In genomic region chr2:169464508-169465386, GRCh38 we compare ENCODE assay signal across 13 cellular contexts. TPM values are rescaled to one million over a fixed set of nuclear protein-coding genes. Genes with fewer than 3 reads are reported as not detected.
A peak's percentile ranks its signal among the peaks of the same experiment; 100 is the strongest.
DNase-seq lines count a peak whose midpoint lies in the region; ATAC-seq, FAIRE-seq and TF ChIP-seq lines count a peak whose summit lies in the region.
"Had no signal": no experiment of that assay in that cellular context is flagged by ENCODE, and none has a peak within 500 bp of the region (broad histone marks: within the 10 kb centered on the region; RNA-seq: fewer than 3 reads in every experiment).

No MANE protein-coding gene starts in this region.

- no peak for TF ChIP-seq EP300 in K562 (IDR thresholded peaks at IDR 0.05; ENCODE audit: low read length)

- H3K9me3 Mint-ChIP-seq in activated naive CD4-positive, alpha-beta T cell treated with anti-CD3 and anti-CD28 coated beads, Interleukin-2, amount 50 U/mL, for 72 hours: no peaks in the 10 kb centered on the region
- H3K9me3 Mint-ChIP-seq in activated naive CD4-positive, alpha-beta T cell treated with anti-CD3 and anti-CD28 coated beads for 36 hours: no peaks in the 10 kb centered on the region
- no peaks in the 10 kb centered on the region for H3K9me3 Mint-ChIP-seq in stimulated activated naive CD8-positive, alpha-beta T cell treated with anti-CD3 and anti-CD28 coated beads, Interleukin-15, amount 100 ng/mL, for 72 hours
- H3K9me3 Mint-ChIP-seq: activated T-helper 2 cell treated with anti-CD3 and anti-CD28 coated beads, Interferon-gamma antibody, Interleukin-2, Interleukin-4, amounts not matched to agents 10 μg/mL and 5 μg/mL and 100 μg/mL, durations not matched to agents 14 hours and 24 hours and 36 hours; nephron had no signal

- H3K36me3 Mint-ChIP-seq in activated naive CD4-positive, alpha-beta T cell treated with anti-CD3 and anti-CD28 coated beads, Interleukin-2, amount 50 U/mL, for 72 hours: no peaks in the 10 kb centered on the region
- no peaks in the 10 kb centered on the region for H3K36me3 Mint-ChIP-seq in activated naive CD4-positive, alpha-beta T cell treated with anti-CD3 and anti-CD28 coated beads for 36 hours (ENCODE audit: low read depth)

- no peak for DNase-seq in activated naive CD4-positive, alpha-beta T cell treated with anti-CD3 and anti-CD28 coated beads, Interleukin-2, amount 50 U/mL, for 72 hours (ENCODE audit: low spot score in 2 of 2)
- no peak for DNase-seq in activated naive CD4-positive, alpha-beta T cell treated with anti-CD3 and anti-CD28 coated beads for 36 hours
- DNase-seq in NCI-H69 (lab: John Stamatoyannopoulos, UW) (peak; percentile 44), K562 (ENCODE audit: extremely low read depth in 1 of 4, low spot score in 3 of 4) (peak in 1 of 4 experiments; percentile 11), amygdala (lab: John Stamatoyannopoulos, UW) (no peak), right atrium auricular region (ENCODE audit: low spot score) (no peak)
- no peak for DNase-seq in stimulated activated naive CD8-positive, alpha-beta T cell treated with anti-CD3 and anti-CD28 coated beads, Interleukin-15, amount 100 ng/mL, for 72 hours
- DNase-seq: stimulated activated CD8-positive, alpha-beta memory T cell treated with anti-CD3 and anti-CD28 coated beads, Interleukin-4, amount 100 ng/mL, for 48 hours had no signal

- intact Hi-C loops in activated naive CD4-positive, alpha-beta T cell treated with anti-CD3 and anti-CD28 coated beads for 36 hours (cut with micrococcal nuclease): loop anchor here (5.0 kb wide), 1 partner anchor 492 kb away; no protein-coding TSS in a partner anchor
- intact Hi-C loops in K562 (cut with micrococcal nuclease): no loop called here

- H2AFZ ChIP-seq in K562 (ENCODE audit: low read depth, low read length): peak overlapping the region; percentile 69

- in situ Hi-C loops in K562 (cut with MboI): no loop called here

- H3K4me1 ChIP-seq in K562 (replicated peaks in 1 of 2; ENCODE audit: control insufficient read depth in 2 of 2, insufficient read depth in 2 of 2, low read length in 2 of 2): peaks cover 0 to 3% of the 10 kb centered on the region in 2 experiments; a peak in 1 of 5 replicates
- no peaks in the 10 kb centered on the region for H3K4me1 ChIP-seq in right atrium auricular region

- H3K27me3 ChIP-seq in K562 (ENCODE audit: control insufficient read depth in 2 of 2, insufficient read depth in 2 of 2, low read length in 2 of 2) (no peaks in the 10 kb centered on the region), right atrium auricular region (no peaks in the 10 kb centered on the region)

- H3K4me3 ChIP-seq in K562: no peak overlapping the region
- H3K4me3 ChIP-seq in right atrium auricular region: no peak overlapping the region

- CTCF ChIA-PET in activated naive CD4-positive, alpha-beta T cell treated with anti-CD3 and anti-CD28 coated beads for 36 hours (lab: Charles Lee): no interaction called here
- CTCF ChIA-PET in K562 (lab: Yijun Ruan, JAX; ENCODE audit: low intra/inter-chr PET ratio): no interaction called here

- POLR2A ChIA-PET in K562 (lab: Yijun Ruan, JAX): interaction anchor here (0.6 kb wide), 1 partner anchor 50 kb away, joined by 3 read pairs; no protein-coding TSS in a partner anchor

- ATAC-seq in activated naive CD4-positive, alpha-beta T cell treated with anti-CD3 and anti-CD28 coated beads, Interleukin-2, amount 50 U/mL, for 72 hours: peak; percentile 47 to 85
- ATAC-seq in K562: peak; percentile 31; the same call in 2 of the 3 replicates
- ATAC-seq in stimulated activated naive CD8-positive, alpha-beta T cell treated with anti-CD3 and anti-CD28 coated beads, Interleukin-15, amount 100 ng/mL, for 72 hours: peak; percentile 84
- ATAC-seq in HG02763 (IDR thresholded peaks at IDR 0.05; ENCODE audit: unreplicated experiment): no peak

- H3K4me3 Mint-ChIP-seq in activated naive CD4-positive, alpha-beta T cell treated with anti-CD3 and anti-CD28 coated beads for 36 hours: no peak overlapping the region
- H3K4me3 Mint-ChIP-seq in stimulated activated naive CD8-positive, alpha-beta T cell treated with anti-CD3 and anti-CD28 coated beads, Interleukin-15, amount 100 ng/mL, for 72 hours: no peak overlapping the region
- H3K4me3 Mint-ChIP-seq: nephron had no signal

- H3K27ac Mint-ChIP-seq in activated naive CD4-positive, alpha-beta T cell treated with anti-CD3 and anti-CD28 coated beads, Interleukin-2, amount 50 U/mL, for 72 hours: peak overlapping the region in 1 of 2 donors; percentile 56
- no peak overlapping the region for H3K27ac Mint-ChIP-seq in activated naive CD4-positive, alpha-beta T cell treated with anti-CD3 and anti-CD28 coated beads for 36 hours
- no peak overlapping the region for H3K27ac Mint-ChIP-seq in stimulated activated naive CD8-positive, alpha-beta T cell treated with anti-CD3 and anti-CD28 coated beads, Interleukin-15, amount 100 ng/mL, for 72 hours
- H3K27ac Mint-ChIP-seq: activated T-helper 2 cell treated with anti-CD3 and anti-CD28 coated beads, Interferon-gamma antibody, Interleukin-2, Interleukin-4, amounts not matched to agents 10 μg/mL and 5 μg/mL and 100 μg/mL, durations not matched to agents 14 hours and 24 hours and 36 hours; nephron had no signal

- H3K27ac ChIP-seq in K562 (ENCODE audit: extremely low read depth, low read depth, low read length): no peak overlapping the region
- H3K27ac ChIP-seq in right atrium auricular region: no peak overlapping the region
- H3K27ac ChIP-seq: C4-2B had no signal

- H3K79me2 ChIP-seq in K562 (ENCODE audit: control insufficient read depth, insufficient read depth, low read length): no peaks in the 10 kb centered on the region

- no peaks in the 10 kb centered on the region for H3K27me3 Mint-ChIP-seq in activated naive CD4-positive, alpha-beta T cell treated with anti-CD3 and anti-CD28 coated beads for 36 hours (ENCODE audit: low read depth)
- no peaks in the 10 kb centered on the region for H3K27me3 Mint-ChIP-seq in stimulated activated naive CD8-positive, alpha-beta T cell treated with anti-CD3 and anti-CD28 coated beads, Interleukin-15, amount 100 ng/mL, for 72 hours

- no peaks in the 10 kb centered on the region for H3K9me1 ChIP-seq in K562 (ENCODE audit: control insufficient read depth, insufficient read depth, low read length)

- H3K4me1 Mint-ChIP-seq in activated naive CD4-positive, alpha-beta T cell treated with anti-CD3 and anti-CD28 coated beads for 36 hours (ENCODE audit: low read depth): no peaks in the 10 kb centered on the region
- H3K4me1 Mint-ChIP-seq in stimulated activated naive CD8-positive, alpha-beta T cell treated with anti-CD3 and anti-CD28 coated beads, Interleukin-15, amount 100 ng/mL, for 72 hours: no peaks in the 10 kb centered on the region
- H3K4me1 Mint-ChIP-seq: nephron had no signal

- peak; percentile 56 for FAIRE-seq in K562 (lab: Jason Lieb, UNC)
- FAIRE-seq: islet of Langerhans had no signal

- H3K9ac ChIP-seq in K562 (ENCODE audit: insufficient read depth in 1 of 2, low read depth in 2 of 2, low read length in 2 of 2): no peak overlapping the region

- TF ChIP-seq CTCF in K562 (IDR thresholded peaks at IDR 0.05 in 2 of 3, conservative IDR thresholded peaks at IDR 0.05 in 1 of 3; ENCODE audit: insufficient read depth in 2 of 3, low read depth in 1 of 3, low read length in 3 of 3) (no peak), right atrium auricular region (IDR thresholded peaks at IDR 0.05) (no peak)

- H3K4me2 ChIP-seq in K562 (ENCODE audit: insufficient read depth, low read length): no peak overlapping the region

- no TSS peak for BruUV-seq in K562 (replicated peaks; lab: Mats Ljungman, UMichigan)

- TF ChIP-seq RAD21 in K562 (CRISPR knock-in tag; conservative IDR thresholded peaks at IDR 0.05 in 1 of 2, IDR thresholded peaks at IDR 0.05 in 1 of 2): no peak

- TF ChIP-seq POLR2A in K562 (conservative IDR thresholded peaks at IDR 0.05): no peak

- H3K9me3 ChIP-seq in K562 (replicated peaks; ENCODE audit: control insufficient read depth, insufficient read depth, low read depth, low read length) (no peaks in the 10 kb centered on the region), right atrium auricular region (no peaks in the 10 kb centered on the region)

- WGBS in K562 (ENCODE audit: insufficient coverage, low coverage, missing lambda C conversion rate): 22% methylated on average over 4 of the region's 4 CpGs

- H3K36me3 ChIP-seq in K562 (ENCODE audit: control insufficient read depth, insufficient read depth, low read length): no peaks in the 10 kb centered on the region
- H3K36me3 ChIP-seq in right atrium auricular region: no peaks in the 10 kb centered on the region

- H4K20me1 ChIP-seq in K562 (replicated peaks; ENCODE audit: control insufficient read depth, insufficient read depth, low read length): no peaks in the 10 kb centered on the region

RNA-seq across cellular contexts. Expression of gene BBS5, which starts 14.5 kb away (rescaled TPM):
- total RNA-seq in activated naive CD4-positive, alpha-beta T cell treated with anti-CD3 and anti-CD28 coated beads, Interleukin-2, amount 50 U/mL, for 72 hours: 1 to 10 TPM; 2.0 to 3.5 TPM
- total RNA-seq in activated naive CD4-positive, alpha-beta T cell treated with anti-CD3 and anti-CD28 coated beads for 36 hours: 1 to 10 TPM; 2.1 to 2.2 TPM
- 7.5 and 18.1 TPM in 2 replicates for total RNA-seq in K562 (2011; cell fraction: chromatin; rRNA removed; ENCODE audit: low replicate concordance)
- total RNA-seq in K562 (2011; cell fraction: nucleolus; rRNA removed): 2.2 and 4.5 TPM in 2 replicates
- total RNA-seq in K562 (2011; cell fraction: nucleoplasm; rRNA removed): 6.4 and 10.1 TPM in 2 replicates
- total RNA-seq in K562 (2014; rRNA removed): 4.3 and 5.2 TPM in 2 replicates
- 4.7 and 4.8 TPM in 2 replicates for total RNA-seq in K562 (2014; rRNA removed; fragmentation: Illumina TruSeq; extraction: Trizol)
- 4.5 and 5.3 TPM in 2 replicates for total RNA-seq in K562 (2015; rRNA removed; fragmentation: Illumina TruSeq; extraction: Trizol)
- total RNA-seq in K562 (2021): 5.0 and 6.5 TPM in 2 replicates
- 2.3 and 3.7 TPM in 2 replicates for polyA plus RNA-seq in K562 (2011; rRNA removed)
- 2.1 and 5.2 TPM in 2 replicates for polyA plus RNA-seq in K562 (2011; cell fraction: cytosol; rRNA removed)
- 2.7 and 4.4 TPM in 2 replicates for polyA plus RNA-seq in K562 (2011; cell fraction: nucleus; rRNA removed)
- 2.7 and 4.2 TPM in 2 replicates for polyA plus RNA-seq in K562 (2012)
- 3.4 and 5.5 TPM in 2 replicates for polyA plus RNA-seq in K562 (2014; fragmentation: Illumina TruSeq; extraction: Trizol)
- 1 to 10 TPM in 1 of 2 experiments, under 1 TPM in 1; 0.48 to 1.4 TPM for polyA plus RNA-seq in K562 (2014; fragmentation: Nextera tagmentation; extraction: Ambion mirVana)
- polyA plus RNA-seq in K562 (2014; rRNA removed): 6.9 and 7.1 TPM in 2 replicates
- polyA minus RNA-seq in K562 (2011; rRNA and poly(A)+ RNA removed): 3.5 and 3.7 TPM in 2 replicates
- 1.1 and 2.5 TPM in 2 replicates for polyA minus RNA-seq in K562 (2011; cell fraction: cytosol; rRNA and poly(A)+ RNA removed)
- polyA minus RNA-seq in K562 (2011; cell fraction: nucleus; rRNA and poly(A)+ RNA removed): 3.8 and 6.9 TPM in 2 replicates
- total RNA-seq in right atrium auricular region: 1 to 10 TPM; 4.2 to 7.0 TPM

RNA-seq across cellular contexts. Expression of gene KLHL41, which starts 44.8 kb away (rescaled TPM):
- not detected for total RNA-seq in activated naive CD4-positive, alpha-beta T cell treated with anti-CD3 and anti-CD28 coated beads, Interleukin-2, amount 50 U/mL, for 72 hours
- total RNA-seq in activated naive CD4-positive, alpha-beta T cell treated with anti-CD3 and anti-CD28 coated beads for 36 hours: not detected
- total RNA-seq in K562 (2011; cell fraction: chromatin; rRNA removed; ENCODE audit: low replicate concordance): 0.46 and 0.63 TPM in 2 replicates
- 0.17 and 0.79 TPM in 2 replicates for total RNA-seq in K562 (2011; cell fraction: nucleolus; rRNA removed)
- 0.29 TPM in 1 of 2 replicates, not detected in the other for total RNA-seq in K562 (2011; cell fraction: nucleoplasm; rRNA removed)
- total RNA-seq in K562 (2014; rRNA removed) (0.05 TPM in 1 of 2 replicates, not detected in the other), K562 (2014; rRNA removed; fragmentation: Illumina TruSeq; extraction: Trizol) (0.06 and 0.11 TPM in 2 replicates), K562 (2015; rRNA removed; fragmentation: Illumina TruSeq; extraction: Trizol) (0.19 and 0.22 TPM in 2 replicates), K562 (2021) (0.09 TPM in 1 of 2 replicates, not detected in the other), right atrium auricular region (100 to 1,000 TPM in 1 of 2 donors, 10 to 100 TPM in 1; 44.0 to 122 TPM)
- polyA plus RNA-seq in K562 (2011; rRNA removed) (0.08 and 0.15 TPM in 2 replicates), K562 (2014; fragmentation: Illumina TruSeq; extraction: Trizol) (0.09 and 0.14 TPM in 2 replicates), K562 (2014; fragmentation: Nextera tagmentation; extraction: Ambion mirVana) (under 1 TPM; 0.08 to 0.13 TPM), K562 (2014; rRNA removed) (0.03 and 1.5 TPM in 2 replicates)
- 0.04 TPM in 1 of 2 replicates, not detected in the other for polyA plus RNA-seq in K562 (2011; cell fraction: cytosol; rRNA removed)
- polyA plus RNA-seq in K562 (2011; cell fraction: nucleus; rRNA removed): 0.14 and 0.22 TPM in 2 replicates
- 0.08 and 0.16 TPM in 2 replicates for polyA plus RNA-seq in K562 (2012)
- 0.14 and 0.63 TPM in 2 replicates for polyA minus RNA-seq in K562 (2011; rRNA and poly(A)+ RNA removed)
- polyA minus RNA-seq in K562 (2011; cell fraction: cytosol; rRNA and poly(A)+ RNA removed): not detected in 2 replicates
- polyA minus RNA-seq in K562 (2011; cell fraction: nucleus; rRNA and poly(A)+ RNA removed): 0.13 and 0.56 TPM in 2 replicates
- total RNA-seq: activated T-helper 2 cell treated with anti-CD3 and anti-CD28 coated beads, Interferon-gamma antibody, Interleukin-2, Interleukin-4, amounts not matched to agents 10 μg/mL and 5 μg/mL and 100 μg/mL, durations not matched to agents 14 hours and 24 hours and 36 hours had no signal

Comparison
In these comparisons a context has a peak if more than half of its experiments do, and no peak if none do; other contexts are left out.
1. RNA of gene KLHL41, which starts 44.8 kb away (total RNA-seq): 44.0 to 122 TPM in right atrium auricular region; 0.05 to 0.79 TPM in K562, not detected in activated naive CD4-positive, alpha-beta T cell treated with anti-CD3 and anti-CD28 coated beads for 36 hours and not detected in activated naive CD4-positive, alpha-beta T cell treated with anti-CD3 and anti-CD28 coated beads, Interleukin-2, amount 50 U/mL, for 72 hours; every median in the first group is over 10 times any median in the second.